In the genomic region with DNA sequence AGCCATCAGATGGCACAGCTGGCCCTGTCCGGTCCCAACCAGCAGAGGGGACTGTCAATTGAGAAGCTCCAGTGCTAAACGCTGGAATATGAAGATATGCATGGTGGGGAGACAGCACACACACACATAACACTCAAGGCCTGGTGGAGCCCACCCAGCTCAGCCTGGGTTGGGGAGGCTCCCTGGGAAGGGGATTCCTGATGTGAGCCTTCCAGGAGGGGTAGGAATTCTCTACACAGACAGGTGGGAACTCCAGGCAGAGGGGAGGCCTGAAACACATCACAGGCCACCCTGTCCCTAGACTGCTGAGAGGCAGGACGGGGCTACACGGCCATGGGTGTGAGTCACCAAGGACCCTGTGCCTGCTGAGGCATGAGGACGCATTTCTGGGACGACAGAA, we compare ENCODE assay signal across 15 cellular contexts. TPM values are rescaled to one million over a fixed set of nuclear protein-coding genes. Genes with fewer than 3 reads are reported as not detected.
DNase-seq lines count a peak whose midpoint lies in the region; ATAC-seq and TF ChIP-seq lines count a peak whose summit lies in the region.
"Had no signal": no experiment of that assay in that cellular context is flagged by ENCODE, and none has a peak within 500 bp of the region (broad histone marks: within the 10 kb centered on the region; RNA-seq: fewer than 3 reads in every experiment).

No MANE protein-coding gene starts in this region.

- no peak for ATAC-seq in IMR-90 (ENCODE audit: low read depth)
- no peak for ATAC-seq in GM21360 (IDR thresholded peaks at IDR 0.05; ENCODE audit: unreplicated experiment)
- ATAC-seq in GM21737 (IDR thresholded peaks at IDR 0.05; ENCODE audit: unreplicated experiment) = no peak

- no peak overlapping the region for H3K4ac ChIP-seq in IMR-90 (ENCODE audit: low read depth, low read length)

- POLR2A ChIA-PET in IMR-90 (lab: Charles Lee; ENCODE audit: unreplicated experiment) = no interaction called here

- no peak overlapping the region for H3K23ac ChIP-seq in IMR-90 (ENCODE audit: low read depth, low read length)

- no peak for TF ChIP-seq EP300 in esophagus muscularis mucosa (IDR thresholded peaks at IDR 0.05)

- no peak overlapping the region for H2BK120ac ChIP-seq in IMR-90 (ENCODE audit: low read depth, low read length)

- H2AK5ac ChIP-seq in IMR-90 (ENCODE audit: low read depth, low read length) = no peak overlapping the region

- H3K27ac ChIP-seq in IMR-90 (ENCODE audit: insufficient read depth, low read length) (no peak overlapping the region), esophagus muscularis mucosa (replicated peaks in 1 of 4) (no peak overlapping the region), spleen (no peak overlapping the region)
- H3K27ac ChIP-seq: BLaER1 treated with 17β-estradiol and CSF1 and Interleukin-3, amounts not matched to agents 10 nM and 100 nM; GM23248 had no signal

- no peak overlapping the region for H2BK15ac ChIP-seq in IMR-90 (ENCODE audit: low read depth, low read length)

- TF ChIP-seq POLR2A in IMR-90 (IDR thresholded peaks at IDR 0.05; ENCODE audit: low read depth, low read length) = no peak
- no peak for TF ChIP-seq POLR2A in esophagus muscularis mucosa (IDR thresholded peaks at IDR 0.05; ENCODE audit: low read depth)
- TF ChIP-seq POLR2A in spleen (IDR thresholded peaks at IDR 0.05) = no peak

- H3K27me3 ChIP-seq in IMR-90 (ENCODE audit: control insufficient read depth, insufficient read depth, low read length) = peaks cover 41% of the 10 kb centered on the region
- H3K27me3 ChIP-seq in esophagus muscularis mucosa = no peaks in the 10 kb centered on the region
- peaks cover 0 to 8% (median 0%) of the 10 kb centered on the region in 7 donors for H3K27me3 ChIP-seq in spleen (replicated peaks in 1 of 7)

- H3K56ac ChIP-seq in IMR-90 (ENCODE audit: extremely low read depth, insufficient read depth, low read length) = no peak overlapping the region

- no peaks in the 10 kb centered on the region for H3K79me1 ChIP-seq in IMR-90 (ENCODE audit: low read depth in 1 of 2, low read length in 2 of 2)

- H3K4me2 ChIP-seq in IMR-90 (ENCODE audit: low read depth, low read length) = no peak overlapping the region
- H3K4me2 ChIP-seq: BLaER1 treated with 17β-estradiol and CSF1 and Interleukin-3, amounts not matched to agents 10 nM and 100 nM had no signal

- H2AFZ ChIP-seq in IMR-90 (replicated peaks; ENCODE audit: low read length, poor library complexity) = no peak overlapping the region
- H2AFZ ChIP-seq: GM23248 had no signal

- DNase-seq in activated CD8-positive, alpha-beta memory T cell treated with anti-CD3 and anti-CD28 coated beads, Interleukin-2, amount 50 U/mL, for 48 hours = peak; percentile 26
- DNase-seq in activated CD8-positive, alpha-beta memory T cell treated with anti-CD3 and anti-CD28 coated beads for 24 hours = no peak
- DNase-seq in IMR-90 = no peak
- DNase-seq in esophagus muscularis mucosa (ENCODE audit: extremely low spot score) = peak; percentile 72
- peak; percentile 59 for DNase-seq in spleen
- DNase-seq in chondrocyte (ENCODE audit: low spot score) = no peak
- DNase-seq: ACHN; CD4-positive, CD25-positive, alpha-beta regulatory T cell; DMS53; GF-D8; GM23248; H7 had no signal

- no peak overlapping the region for H3K18ac ChIP-seq in IMR-90 (ENCODE audit: low read depth, low read length)

- intact Hi-C loops in IMR-90 (cut with micrococcal nuclease) = no loop called here
- intact Hi-C loops in esophagus muscularis mucosa (cut with DNase I) = no loop called here
- intact Hi-C loops in spleen (cut with DNase I; ENCODE audit: low total_unique reads) = no loop called here

- H4K20me1 ChIP-seq in IMR-90 (ENCODE audit: insufficient read depth, low read length) = no peaks in the 10 kb centered on the region; the same call in 1 of the 2 replicates
- H4K20me1 ChIP-seq: BLaER1 treated with 17β-estradiol and CSF1 and Interleukin-3, amounts not matched to agents 10 nM and 100 nM had no signal

- no peak overlapping the region for H3K9ac ChIP-seq in IMR-90 (ENCODE audit: low read depth, low read length)
- H3K9ac ChIP-seq: BLaER1 treated with 17β-estradiol and CSF1 and Interleukin-3, amounts not matched to agents 10 nM and 100 nM; GM23248 had no signal

- no peak overlapping the region for H3K27ac Mint-ChIP-seq in chondrocyte (ENCODE audit: unreplicated experiment)

- no peaks in the 10 kb centered on the region for H3K4me1 Mint-ChIP-seq in chondrocyte (ENCODE audit: low read depth)

- dilution Hi-C loops in IMR-90 (cut with HindIII; ENCODE audit: low sequenced_read_pairs, unreplicated experiment) = no loop called here

- H2BK5ac ChIP-seq in IMR-90 (ENCODE audit: low read depth, low read length, poor library complexity, severe bottlenecking) = no peak overlapping the region

- no peak overlapping the region for H4K5ac ChIP-seq in IMR-90 (ENCODE audit: low read depth, low read length)

- no peaks in the 10 kb centered on the region for H3K9me1 ChIP-seq in IMR-90 (ENCODE audit: insufficient read depth, low read length)

- TF ChIP-seq CTCF in IMR-90 (conservative IDR thresholded peaks at IDR 0.05; ENCODE audit: low read depth, low read length) (no peak), esophagus muscularis mucosa (IDR thresholded peaks at IDR 0.05) (no peak), spleen (IDR thresholded peaks at IDR 0.05 in 8 of 11, conservative IDR thresholded peaks at IDR 0.05 in 3 of 11) (no peak), chondrocyte (IDR thresholded peaks at IDR 0.05) (no peak)

- H3K9me3 Mint-ChIP-seq in chondrocyte (ENCODE audit: low read depth) = no peaks in the 10 kb centered on the region

- H4K91ac ChIP-seq in IMR-90 (ENCODE audit: insufficient read depth, low read depth, low read length) = no peak overlapping the region

- no peak overlapping the region for H3K14ac ChIP-seq in IMR-90 (replicated peaks; ENCODE audit: low read depth, low read length)

- no peak overlapping the region for H3K4me3 ChIP-seq in IMR-90 (ENCODE audit: insufficient read depth, low read depth, low read length)
- H3K4me3 ChIP-seq in esophagus muscularis mucosa = no peak overlapping the region
- no peak overlapping the region for H3K4me3 ChIP-seq in spleen
- H3K4me3 ChIP-seq: BLaER1 treated with 17β-estradiol and CSF1 and Interleukin-3, amounts not matched to agents 10 nM and 100 nM; GM23248 had no signal

- H3K36me3 Mint-ChIP-seq in chondrocyte (ENCODE audit: low read depth) = no peaks in the 10 kb centered on the region
- H3K36me3 Mint-ChIP-seq: CD4-positive, CD25-positive, alpha-beta regulatory T cell had no signal

- 45% methylated on average over 4 of the region's 6 CpGs; no CpG with 5 or more reads in 1 of the 2 experiments for WGBS in IMR-90 (ENCODE audit: extremely low coverage in 2 of 2, insufficient read length in 1 of 2), 2 experiments
- 92% methylated on average over 6 of the region's 6 CpGs for WGBS in esophagus muscularis mucosa
- WGBS in spleen, 5 donors = 71 to 89% (median 85%) methylated on average over 6 of the region's 6 CpGs

- H2BK20ac ChIP-seq in IMR-90 (ENCODE audit: low read depth, low read length) = no peak overlapping the region

- no TSS peak for BruUV-seq in IMR-90 (replicated peaks; lab: Mats Ljungman, UMichigan)

- H4K8ac ChIP-seq in IMR-90 (ENCODE audit: low read depth in 2 of 2, low read length in 2 of 2) = no peak overlapping the region

- in situ Hi-C loops in IMR-90 (cut with MboI; ENCODE audit: low sequenced_read_pairs) = no loop called here

- H3K4me1 ChIP-seq in IMR-90 (ENCODE audit: control insufficient read depth, insufficient read depth, low read length) = no peaks in the 10 kb centered on the region
- H3K4me1 ChIP-seq in esophagus muscularis mucosa = no peaks in the 10 kb centered on the region
- no peaks in the 10 kb centered on the region for H3K4me1 ChIP-seq in spleen
- H3K4me1 ChIP-seq: BLaER1 treated with 17β-estradiol and CSF1 and Interleukin-3, amounts not matched to agents 10 nM and 100 nM had no signal

- H3K27me3 Mint-ChIP-seq in chondrocyte (ENCODE audit: low read depth) = peaks cover 46% of the 10 kb centered on the region

- TF ChIP-seq RAD21 in IMR-90 (IDR thresholded peaks at IDR 0.05; ENCODE audit: low read length) = no peak

- H2AK9ac ChIP-seq in IMR-90 (replicated peaks; ENCODE audit: low read depth, low read length, poor library complexity) = peak overlapping the region; percentile 28

- CTCF ChIA-PET in IMR-90 (lab: Yijun Ruan, JAX) = interaction anchor here (0.6 kb wide), 1 partner anchor 25 kb away, joined by 3 read pairs; no protein-coding TSS in a partner anchor

- H3K4me3 Mint-ChIP-seq in chondrocyte (ENCODE audit: unreplicated experiment) = no peak overlapping the region
- H3K4me3 Mint-ChIP-seq: CD4-positive, CD25-positive, alpha-beta regulatory T cell had no signal

- H3K9me3 ChIP-seq in IMR-90 (ENCODE audit: control insufficient read depth, insufficient read depth, low read length) (no peaks in the 10 kb centered on the region), esophagus muscularis mucosa (no peaks in the 10 kb centered on the region), spleen (no peaks in the 10 kb centered on the region)
- H3K9me3 ChIP-seq: BLaER1 treated with 17β-estradiol and CSF1 and Interleukin-3, amounts not matched to agents 10 nM and 100 nM had no signal

- H3K36me3 ChIP-seq in IMR-90 (ENCODE audit: control insufficient read depth, insufficient read depth, low read length) (no peaks in the 10 kb centered on the region), esophagus muscularis mucosa (no peaks in the 10 kb centered on the region), spleen (no peaks in the 10 kb centered on the region)
- H3K36me3 ChIP-seq: BLaER1 treated with 17β-estradiol and CSF1 and Interleukin-3, amounts not matched to agents 10 nM and 100 nM had no signal

TF ChIP-seq in IMR-90, 13 proteins besides CTCF, POLR2A, EP300 and RAD21 (continues in another document):
- TF ChIP-seq RCOR1 (IDR thresholded peaks at IDR 0.05; ENCODE audit: insufficient replicate concordance, low read length) = no peak
- no peak for TF ChIP-seq BHLHE40 (IDR thresholded peaks at IDR 0.05; ENCODE audit: low read depth, low read length)
- no peak for TF ChIP-seq MAFK (IDR thresholded peaks at IDR 0.05; ENCODE audit: low read depth, low read length)
- no peak for TF ChIP-seq MXI1 (IDR thresholded peaks at IDR 0.05; ENCODE audit: borderline replicate concordance, low read depth, low read length)
- TF ChIP-seq MAZ (IDR thresholded peaks at IDR 0.05; ENCODE audit: borderline replicate concordance, low read depth, low read length) = no peak
- TF ChIP-seq CEBPB (IDR thresholded peaks at IDR 0.05; ENCODE audit: low read depth, low read length) = no peak

RNA-seq across cellular contexts. Expression of gene SH3RF3, which starts 49.4 kb away (rescaled TPM):
- 3.4 and 3.9 TPM in 2 replicates for total RNA-seq in IMR-90 (2012; rRNA removed)
- polyA plus RNA-seq in IMR-90 (2012; rRNA removed) = 5.3 and 5.7 TPM in 2 replicates
- 2.9 and 5.9 TPM in 2 replicates for polyA plus RNA-seq in IMR-90 (2012; cell fraction: cytosol; rRNA removed)
- polyA plus RNA-seq in IMR-90 (2012; cell fraction: nucleus; rRNA removed; ENCODE audit: low replicate concordance) = 10.7 and 11.0 TPM in 2 replicates
- 10 to 100 TPM in 2 of 4 donors, 1 to 10 TPM in 2; 6.3 to 17.5 (median 11.3) TPM for total RNA-seq in esophagus muscularis mucosa
- 1 to 10 TPM; 3.1 to 7.6 (median 5.3) TPM for total RNA-seq in spleen
- polyA plus RNA-seq in spleen = 1 to 10 TPM; 1.3 to 2.5 (median 1.5) TPM
- 58.8 to 66.2 TPM (median 59.5 TPM) in 3 replicates for total RNA-seq in chondrocyte

Comparison
In these comparisons a context has a peak if more than half of its experiments do, and no peak if none do; other contexts are left out.
1. DNase-seq: peak in activated CD8-positive, alpha-beta memory T cell treated with anti-CD3 and anti-CD28 coated beads, Interleukin-2, amount 50 U/mL, for 48 hours (single experiment), esophagus muscularis mucosa (single experiment) and spleen (single experiment); none in activated CD8-positive, alpha-beta memory T cell treated with anti-CD3 and anti-CD28 coated beads for 24 hours (single experiment), IMR-90 (single experiment) and chondrocyte (single experiment).